34 cellular contexts compared by ENCODE assay signal in the genomic region with DNA sequence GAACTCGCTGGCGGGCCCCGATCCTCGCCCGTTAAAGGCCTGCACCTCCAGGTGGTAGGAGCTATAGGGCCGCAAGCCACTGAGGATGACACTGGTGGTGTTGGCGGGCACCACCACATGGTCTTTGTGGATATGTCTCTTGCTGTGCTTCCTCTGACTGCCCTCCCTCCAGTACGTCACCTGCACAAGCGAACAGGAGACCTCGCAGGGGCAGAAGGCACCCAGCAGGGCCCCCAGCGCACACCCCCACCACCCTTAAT. TPM values are rescaled to one million over a fixed set of nuclear protein-coding genes. Genes with fewer than 3 reads are reported as not detected.
"Had no signal": no experiment of that assay in that cellular context is flagged by ENCODE, and none has a peak within 500 bp of the region (broad histone marks: within the 10 kb centered on the region; RNA-seq: fewer than 3 reads in every experiment).

No MANE protein-coding gene starts in this region.

- H3K4me1 Mint-ChIP-seq: activated CD4-positive, alpha-beta memory T cell treated with anti-CD3 and anti-CD28 coated beads, Interleukin-2, amount 10 ng/mL, durations not matched to agents 7 days and 5 days; activated CD4-positive, alpha-beta T cell treated with anti-CD3 and anti-CD28 coated beads for 36 hours; activated CD4-positive, alpha-beta T cell treated with anti-CD3 and anti-CD28 coated beads, Interleukin-2, amount 10 ng/mL, durations not matched to agents 24 days and 14 days; activated naive CD4-positive, alpha-beta T cell treated with anti-CD3 and anti-CD28 coated beads, Interleukin-2, amount 10 ng/mL, durations not matched to agents 7 days and 5 days; activated naive CD8-positive, alpha-beta T cell treated with anti-CD3 and anti-CD28 coated beads, Interleukin-2, amount 10 ng/mL, durations not matched to agents 7 days and 5 days; central memory CD8-positive, alpha-beta T cell had no signal

- H3K27me3 ChIP-seq: cardiac muscle cell, foreskin keratinocyte, gastrocnemius medialis had no signal

- H3K36me3 Mint-ChIP-seq: activated naive CD4-positive, alpha-beta T cell treated with anti-CD3 and anti-CD28 coated beads, Interleukin-2, amount 10 ng/mL, durations not matched to agents 7 days and 5 days; activated naive CD4-positive, alpha-beta T cell treated with anti-CD3 and anti-CD28 coated beads, Interleukin-2, amount 50 U/mL, for 72 hours; activated naive CD8-positive, alpha-beta T cell treated with anti-CD3 and anti-CD28 coated beads, Interleukin-2, amount 10 ng/mL, durations not matched to agents 7 days and 5 days had no signal

- H3K27me3 Mint-ChIP-seq: activated CD4-positive, alpha-beta memory T cell treated with anti-CD3 and anti-CD28 coated beads, Interleukin-2, amount 10 ng/mL, durations not matched to agents 7 days and 5 days; activated CD4-positive, alpha-beta T cell treated with anti-CD3 and anti-CD28 coated beads for 36 hours; activated CD4-positive, alpha-beta T cell treated with anti-CD3 and anti-CD28 coated beads, Interleukin-2, amount 10 ng/mL, durations not matched to agents 24 days and 14 days; activated naive CD8-positive, alpha-beta T cell treated with anti-CD3 and anti-CD28 coated beads, Interleukin-2, amount 10 ng/mL, durations not matched to agents 7 days and 5 days; central memory CD8-positive, alpha-beta T cell; effector memory CD8-positive, alpha-beta T cell; T-helper 17 cell had no signal

- H3K27ac Mint-ChIP-seq: activated CD4-positive, alpha-beta memory T cell treated with anti-CD3 and anti-CD28 coated beads, Interleukin-2, amount 10 ng/mL, durations not matched to agents 7 days and 5 days; activated CD4-positive, alpha-beta T cell treated with anti-CD3 and anti-CD28 coated beads for 36 hours; activated CD4-positive, alpha-beta T cell treated with anti-CD3 and anti-CD28 coated beads, Interleukin-2, amount 10 ng/mL, durations not matched to agents 24 days and 14 days; activated naive CD4-positive, alpha-beta T cell treated with anti-CD3 and anti-CD28 coated beads, Interleukin-2, amount 10 ng/mL, durations not matched to agents 7 days and 5 days; activated naive CD4-positive, alpha-beta T cell treated with anti-CD3 and anti-CD28 coated beads, Interleukin-2, amount 50 U/mL, for 72 hours; activated naive CD8-positive, alpha-beta T cell treated with anti-CD3 and anti-CD28 coated beads, Interleukin-2, amount 10 ng/mL, durations not matched to agents 7 days and 5 days; activated T-cell treated with anti-CD3 and anti-CD28 coated beads, Interleukin-2, amount 50 U/mL, for 24 hours; activated T-cell treated with anti-CD3 and anti-CD28 coated beads, Interleukin-2, amount 50 U/mL, for 72 hours; brain; effector memory CD8-positive, alpha-beta T cell; T-helper 17 cell; T-helper 2 cell treated with Interferon-gamma antibody and Interleukin-4, amounts not matched to agents 5 μg/mL and 100 μg/mL, for 36 hours had no signal

- H3K9me3 ChIP-seq: ascending aorta, breast epithelium, esophagus muscularis mucosa, gastrocnemius medialis had no signal

- H3K4me3 Mint-ChIP-seq: activated CD4-positive, alpha-beta memory T cell treated with anti-CD3 and anti-CD28 coated beads, Interleukin-2, amount 10 ng/mL, durations not matched to agents 7 days and 5 days; activated CD4-positive, alpha-beta T cell treated with anti-CD3 and anti-CD28 coated beads for 36 hours; activated CD4-positive, alpha-beta T cell treated with anti-CD3 and anti-CD28 coated beads, Interleukin-2, amount 10 ng/mL, durations not matched to agents 24 days and 14 days; activated naive CD4-positive, alpha-beta T cell treated with anti-CD3 and anti-CD28 coated beads, Interleukin-2, amount 10 ng/mL, durations not matched to agents 7 days and 5 days; activated naive CD8-positive, alpha-beta T cell treated with anti-CD3 and anti-CD28 coated beads, Interleukin-2, amount 10 ng/mL, durations not matched to agents 7 days and 5 days; activated T-cell treated with anti-CD3 and anti-CD28 coated beads, Interleukin-2, amount 50 U/mL, for 24 hours; activated T-cell treated with anti-CD3 and anti-CD28 coated beads, Interleukin-2, amount 50 U/mL, for 72 hours; brain; central memory CD8-positive, alpha-beta T cell; effector memory CD8-positive, alpha-beta T cell; T-helper 2 cell treated with Interferon-gamma antibody and Interleukin-4, amounts not matched to agents 5 μg/mL and 100 μg/mL, for 36 hours had no signal

- ATAC-seq: activated CD4-positive, alpha-beta T cell treated with anti-CD3 and anti-CD28 coated beads for 36 hours; activated naive CD4-positive, alpha-beta T cell treated with anti-CD3 and anti-CD28 coated beads, Interleukin-2, amount 50 U/mL, for 72 hours; activated T-cell treated with anti-CD3 and anti-CD28 coated beads, Interleukin-2, amount 50 U/mL, for 72 hours; effector memory CD8-positive, alpha-beta T cell; foreskin keratinocyte; gastrocnemius medialis; T-helper 17 cell had no signal

- DNase-seq: activated CD4-positive, alpha-beta memory T cell treated with anti-CD3 and anti-CD28 coated beads, Interleukin-2, amount 10 ng/mL, durations not matched to agents 7 days and 5 days; activated CD4-positive, alpha-beta T cell treated with anti-CD3 and anti-CD28 coated beads for 36 hours; activated CD4-positive, alpha-beta T cell treated with anti-CD3 and anti-CD28 coated beads, Interleukin-2, amount 10 ng/mL, durations not matched to agents 24 days and 14 days; activated CD4-positive, alpha-beta T cell treated with anti-CD3 and anti-CD28 coated beads, Interleukin-2, amount 50 U/mL, for 4 hours; activated CD4-positive, CD25-positive, alpha-beta regulatory T cell; activated CD4-positive, CD25-positive, alpha-beta regulatory T cell treated with anti-CD3 and anti-CD28 coated beads, Interleukin-2, amount 50 U/mL, for 72 hours; activated CD8-positive, alpha-beta memory T cell treated with anti-CD3 and anti-CD28 coated beads, Interleukin-2, amount 50 U/mL, for 48 hours; activated gamma-delta T cell; activated naive CD4-positive, alpha-beta T cell; activated naive CD4-positive, alpha-beta T cell treated with anti-CD3 and anti-CD28 coated beads, Interleukin-2, amount 10 ng/mL, durations not matched to agents 7 days and 5 days; activated naive CD8-positive, alpha-beta T cell treated with anti-CD3 and anti-CD28 coated beads, Interleukin-2, amount 10 ng/mL, durations not matched to agents 7 days and 5 days; activated T-cell treated with anti-CD3 and anti-CD28 coated beads for 4 hours; activated T-cell treated with anti-CD3 and anti-CD28 coated beads, Interleukin-2, amount 50 U/mL, for 24 hours; activated T-cell treated with anti-CD3 and anti-CD28 coated beads, Interleukin-2, amount 50 U/mL, for 72 hours; cortex of kidney; dermis blood vessel endothelial cell; effector CD4-positive, alpha-beta T cell; effector memory CD8-positive, alpha-beta T cell; erythroblast; foreskin keratinocyte; gastrocnemius medialis; glutamatergic neuron; T-helper 1 cell; T-helper 17 cell; T1000 had no signal

- H3K27ac ChIP-seq: ascending aorta, breast epithelium, cardiac muscle cell, esophagus muscularis mucosa, foreskin keratinocyte, gastrocnemius medialis had no signal

- H3K4me3 ChIP-seq: ascending aorta, breast epithelium, cardiac muscle cell, esophagus muscularis mucosa, gastrocnemius medialis had no signal

- H3K4me1 ChIP-seq: ascending aorta, breast epithelium, esophagus muscularis mucosa, foreskin keratinocyte, gastrocnemius medialis had no signal

- H3K36me3 ChIP-seq: ascending aorta, breast epithelium, cardiac muscle cell, gastrocnemius medialis had no signal

- H3K9me3 Mint-ChIP-seq: activated CD4-positive, alpha-beta memory T cell treated with anti-CD3 and anti-CD28 coated beads, Interleukin-2, amount 10 ng/mL, durations not matched to agents 7 days and 5 days; activated CD4-positive, alpha-beta T cell treated with anti-CD3 and anti-CD28 coated beads, Interleukin-2, amount 10 ng/mL, durations not matched to agents 24 days and 14 days; activated naive CD4-positive, alpha-beta T cell treated with anti-CD3 and anti-CD28 coated beads, Interleukin-2, amount 10 ng/mL, durations not matched to agents 7 days and 5 days; activated naive CD4-positive, alpha-beta T cell treated with anti-CD3 and anti-CD28 coated beads, Interleukin-2, amount 50 U/mL, for 72 hours; activated naive CD8-positive, alpha-beta T cell treated with anti-CD3 and anti-CD28 coated beads, Interleukin-2, amount 10 ng/mL, durations not matched to agents 7 days and 5 days; activated T-cell treated with anti-CD3 and anti-CD28 coated beads, Interleukin-2, amount 50 U/mL, for 24 hours; activated T-cell treated with anti-CD3 and anti-CD28 coated beads, Interleukin-2, amount 50 U/mL, for 72 hours; central memory CD8-positive, alpha-beta T cell; effector memory CD8-positive, alpha-beta T cell; T-helper 2 cell treated with Interferon-gamma antibody and Interleukin-4, amounts not matched to agents 5 μg/mL and 100 μg/mL, for 36 hours had no signal

RNA-seq across cellular contexts. Expression of a gene that starts 39.2 kb away (rescaled TPM):
- total RNA-seq: activated CD4-positive, alpha-beta memory T cell treated with anti-CD3 and anti-CD28 coated beads, Interleukin-2, amount 10 ng/mL, durations not matched to agents 7 days and 5 days; activated CD4-positive, alpha-beta T cell treated with anti-CD3 and anti-CD28 coated beads for 36 hours; activated CD4-positive, alpha-beta T cell treated with anti-CD3 and anti-CD28 coated beads, Interleukin-2, amount 10 ng/mL, durations not matched to agents 24 days and 14 days; activated naive CD4-positive, alpha-beta T cell treated with anti-CD3 and anti-CD28 coated beads, Interleukin-2, amount 50 U/mL, for 72 hours; activated naive CD8-positive, alpha-beta T cell treated with anti-CD3 and anti-CD28 coated beads, Interleukin-2, amount 10 ng/mL, durations not matched to agents 7 days and 5 days; activated T-cell treated with anti-CD3 and anti-CD28 coated beads, Interleukin-2, amount 50 U/mL, for 72 hours; cardiac muscle cell; cerebellum; foreskin keratinocyte; T-helper 17 cell had no signal
